Comparison of ENCODE assay signal across 6 cellular contexts in genomic region chr6:326066-326465, GRCh38. TPM values are rescaled to one million over a fixed set of nuclear protein-coding genes. Genes with fewer than 3 reads are reported as not detected.
DNase-seq lines count a peak whose midpoint lies in the region; ATAC-seq and TF ChIP-seq lines count a peak whose summit lies in the region.
"Not testable (repeated sequence)": the region's sequence is repeated elsewhere in the genome, so short reads cannot be mapped to it uniquely, and the experiment has no call there.

No MANE protein-coding gene starts in this region.

- peak overlapping the region; percentile 75 for H3K4me3 Mint-ChIP-seq in endothelial cell (ENCODE audit: unreplicated experiment)

- H3K27me3 ChIP-seq in upper lobe of right lung, result not testable (repeated sequence)

- H3K4me2 ChIP-seq in OCI-LY7 (ENCODE audit: low read length), result peak overlapping the region; percentile 77

- H4K20me1 ChIP-seq in OCI-LY7 (ENCODE audit: insufficient read depth, low read length), result not testable (repeated sequence)

- H3K79me2 ChIP-seq in OCI-LY7 (ENCODE audit: insufficient read depth, low read depth, low read length), result peaks cover 73% of the 10 kb centered on the region

- not testable (repeated sequence) for DNase-seq in OCI-LY7 (ENCODE audit: low spot score); endothelial cell (ENCODE audit: low spot score)
- DNase-seq in activated CD4-positive, CD25-positive, alpha-beta regulatory T cell treated with anti-CD3 and anti-CD28 coated beads, Interleukin-2, amount 50 U/mL, for 72 hours, result peak; percentile 28
- DNase-seq in cardiac septum (ENCODE audit: low spot score) (peak; percentile 75), posterior vena cava (ENCODE audit: low spot score) (peak; percentile 40), upper lobe of right lung (peak; percentile 61)

- peaks cover 28% of the 10 kb centered on the region; the same call in 1 of the 2 replicates for H3K36me3 ChIP-seq in OCI-LY7 (ENCODE audit: insufficient read depth, low read length)
- not testable (repeated sequence) for H3K36me3 ChIP-seq in upper lobe of right lung

- POLR2A ChIA-PET in OCI-LY7 (lab: Charles Lee), result not testable (repeated sequence)

- H3K27ac Mint-ChIP-seq in endothelial cell (ENCODE audit: unreplicated experiment), result not testable (repeated sequence)

- not testable (repeated sequence) for TF ChIP-seq CTCF in OCI-LY7 (conservative IDR thresholded peaks at IDR 0.05; ENCODE audit: low read length); endothelial cell (IDR thresholded peaks at IDR 0.05; ENCODE audit: unreplicated experiment); upper lobe of right lung (IDR thresholded peaks at IDR 0.05)

- not testable (repeated sequence) for ATAC-seq in upper lobe of right lung

- intact Hi-C loops in OCI-LY7 (cut with micrococcal nuclease; ENCODE audit: unreplicated experiment); cardiac septum (cut with DNase I); posterior vena cava (cut with DNase I); upper lobe of right lung (cut with DNase I): not testable (repeated sequence)

- H3K27me3 Mint-ChIP-seq in endothelial cell (ENCODE audit: unreplicated experiment), result peaks cover 18% of the 10 kb centered on the region

- CTCF ChIA-PET in OCI-LY7 (lab: Charles Lee; ENCODE audit: unreplicated experiment), result not testable (repeated sequence)

- H3K9me3 Mint-ChIP-seq in endothelial cell (ENCODE audit: unreplicated experiment), result peaks cover 11% of the 10 kb centered on the region

- H3K4me1 ChIP-seq in OCI-LY7 (ENCODE audit: insufficient read depth, low read length, poor library complexity, severe bottlenecking), result peaks cover 98% of the 10 kb centered on the region
- peaks cover 15% of the 10 kb centered on the region for H3K4me1 ChIP-seq in upper lobe of right lung

- not testable (repeated sequence) for BruUV-seq in OCI-LY7 (replicated peaks; lab: Mats Ljungman, UMichigan)

- H3K4me3 ChIP-seq in OCI-LY7 (ENCODE audit: low read depth, low read length, poor library complexity, severe bottlenecking); upper lobe of right lung: not testable (repeated sequence)

- not testable (repeated sequence) for H2AFZ ChIP-seq in OCI-LY7 (ENCODE audit: low read length)

- H3K4me1 Mint-ChIP-seq in endothelial cell (ENCODE audit: unreplicated experiment), result not testable (repeated sequence)

- H3K9me2 ChIP-seq in OCI-LY7 (ENCODE audit: insufficient read depth, low read length), result not testable (repeated sequence)

- peak overlapping the region; percentile 98 for H3K27ac ChIP-seq in OCI-LY7 (ENCODE audit: low read depth, low read length, poor library complexity, severe bottlenecking)
- not testable (repeated sequence) for H3K27ac ChIP-seq in upper lobe of right lung

- H3K36me3 Mint-ChIP-seq in endothelial cell (ENCODE audit: low read depth, unreplicated experiment), result peaks cover 19% of the 10 kb centered on the region

- H3K9me3 ChIP-seq in OCI-LY7 (ENCODE audit: low read length); upper lobe of right lung: not testable (repeated sequence)

RNA-seq across cellular contexts. Expression of gene DUSP22, which starts 33.8 kb away (rescaled TPM):
- total RNA-seq in OCI-LY7 (2014; rRNA removed; shearing (Covaris generic)), result 133 and 149 TPM in 2 replicates
- 171 and 215 TPM in 2 replicates for total RNA-seq in OCI-LY7 (2022)
- 57.3 TPM for total RNA-seq in endothelial cell (ENCODE audit: unreplicated experiment)
- 49.2 TPM for total RNA-seq in cardiac septum
- total RNA-seq in posterior vena cava, result 10 to 100 TPM; 45.7 to 51.8 TPM
- 61.2 TPM for total RNA-seq in upper lobe of right lung
